ENCODE assay signal across 13 cellular contexts in genomic region chr18:54089749-54090459, GRCh38.
"Had no signal": no experiment of that assay in that cellular context is flagged by ENCODE, and none has a peak within 500 bp of the region (broad histone marks: within the 10 kb centered on the region; RNA-seq: fewer than 3 reads in every experiment).

No MANE protein-coding gene starts in this region.

- H3K36me3 Mint-ChIP-seq: naive thymus-derived CD8-positive, alpha-beta T cell had no signal

- H3K27ac ChIP-seq: prostate gland, tibial artery, uterus had no signal

- H3K27me3 ChIP-seq: tibial artery, uterus had no signal

- H3K27me3 Mint-ChIP-seq: activated CD4-positive, alpha-beta T cell treated with anti-CD3 and anti-CD28 coated beads, Interleukin-2, amount 10 ng/mL, durations not matched to agents 24 days and 14 days had no signal

- ATAC-seq: left colon; mucosa of descending colon; naive thymus-derived CD8-positive, alpha-beta T cell had no signal

- DNase-seq: activated B cell treated with CpG ODN at 0.5 μM for 24 hours; activated CD4-positive, alpha-beta T cell treated with anti-CD3 and anti-CD28 coated beads, Interleukin-2, amount 10 ng/mL, durations not matched to agents 24 days and 14 days; activated CD8-positive, alpha-beta memory T cell treated with anti-CD3 and anti-CD28 coated beads for 24 hours; activated naive CD4-positive, alpha-beta T cell treated with anti-CD3 and anti-CD28 coated beads for 36 hours; left colon; mucosa of descending colon; naive thymus-derived CD8-positive, alpha-beta T cell; nucleus accumbens; small intestine; tibial artery; uterus had no signal

- H3K27ac Mint-ChIP-seq: activated B cell treated with CpG ODN at 0.5 μM for 24 hours; activated CD4-positive, alpha-beta T cell treated with anti-CD3 and anti-CD28 coated beads, Interleukin-2, amount 10 ng/mL, durations not matched to agents 24 days and 14 days; activated naive CD4-positive, alpha-beta T cell treated with anti-CD3 and anti-CD28 coated beads for 36 hours; dendritic cell treated with granulocyte-macrophage colony-stimulating factor and Interleukin-4, amounts not matched to agents 40 ng/mL and 50 ng/mL, for 4 days; naive thymus-derived CD8-positive, alpha-beta T cell had no signal

- H3K4me1 Mint-ChIP-seq: activated B cell treated with CpG ODN at 0.5 μM for 24 hours had no signal

- H3K4me3 ChIP-seq: mucosa of descending colon, prostate gland, tibial artery, uterus had no signal

- H3K4me3 Mint-ChIP-seq: activated B cell treated with CpG ODN at 0.5 μM for 24 hours; activated CD4-positive, alpha-beta T cell treated with anti-CD3 and anti-CD28 coated beads, Interleukin-2, amount 10 ng/mL, durations not matched to agents 24 days and 14 days; activated naive CD4-positive, alpha-beta T cell treated with anti-CD3 and anti-CD28 coated beads for 36 hours; dendritic cell treated with granulocyte-macrophage colony-stimulating factor and Interleukin-4, amounts not matched to agents 40 ng/mL and 50 ng/mL, for 4 days; naive thymus-derived CD8-positive, alpha-beta T cell had no signal

- H3K9me3 ChIP-seq: mucosa of descending colon, prostate gland, tibial artery, uterus had no signal

- H3K36me3 ChIP-seq: prostate gland, tibial artery, uterus had no signal

- H3K9me3 Mint-ChIP-seq: activated B cell treated with CpG ODN at 0.5 μM for 24 hours; dendritic cell treated with granulocyte-macrophage colony-stimulating factor and Interleukin-4, amounts not matched to agents 40 ng/mL and 50 ng/mL, for 4 days had no signal

- H3K4me1 ChIP-seq: prostate gland, tibial artery, uterus had no signal
